17 cellular contexts compared by ENCODE assay signal in genomic region chr16:27722266-27722636, GRCh38.
DNase-seq lines count a peak whose midpoint lies in the region; ATAC-seq, FAIRE-seq and TF ChIP-seq lines count a peak whose summit lies in the region.
"Had no signal": no experiment of that assay in that cellular context is flagged by ENCODE, and none has a peak within 500 bp of the region (broad histone marks: within the 10 kb centered on the region; RNA-seq: fewer than 3 reads in every experiment).

No MANE protein-coding gene starts in this region.

- H3K27ac Mint-ChIP-seq in T-helper 17 cell (peak overlapping the region; percentile 51), neural progenitor cell (peak overlapping the region; percentile 15), glutamatergic neuron (ENCODE audit: unreplicated experiment) (no peak overlapping the region)
- H3K27ac Mint-ChIP-seq in effector memory CD8-positive, alpha-beta T cell = peak overlapping the region; percentile 79 to 86

- H3K9me3 ChIP-seq in BLaER1 treated with 17β-estradiol and CSF1 and Interleukin-3, amounts not matched to agents 10 nM and 100 nM (replicated peaks in 1 of 11) = peaks cover 0 to 9% (median 0%) of the 10 kb centered on the region in 11 experiments; a peak in 2 of 22 replicates
- no peaks in the 10 kb centered on the region for H3K9me3 ChIP-seq in T-helper 17 cell (ENCODE audit: control insufficient read depth, low read length, poor library complexity, severe bottlenecking)
- H3K9me3 ChIP-seq in neural progenitor cell (ENCODE audit: low read depth) = no peaks in the 10 kb centered on the region
- H3K9me3 ChIP-seq: Caco-2 had no signal

- peaks cover 18 to 82% (median 76%) of the 10 kb centered on the region in 10 experiments for H3K4me1 ChIP-seq in BLaER1 treated with 17β-estradiol and CSF1 and Interleukin-3, amounts not matched to agents 10 nM and 100 nM
- H3K4me1 ChIP-seq in neural progenitor cell = peaks cover 33% of the 10 kb centered on the region
- H3K4me1 ChIP-seq: Caco-2 had no signal

- H3K4me3 ChIP-seq in BLaER1 treated with 17β-estradiol and CSF1 and Interleukin-3, amounts not matched to agents 10 nM and 100 nM = no peak overlapping the region
- H3K4me3 ChIP-seq in neural progenitor cell = no peak overlapping the region
- H3K4me3 ChIP-seq: lung had no signal

- no peaks in the 10 kb centered on the region for H3K9me3 Mint-ChIP-seq in effector memory CD8-positive, alpha-beta T cell
- H3K9me3 Mint-ChIP-seq in neural progenitor cell = no peaks in the 10 kb centered on the region
- peaks cover 16% of the 10 kb centered on the region for H3K9me3 Mint-ChIP-seq in glutamatergic neuron (ENCODE audit: unreplicated experiment)

- DNase-seq in T-helper 17 cell (no peak), neural progenitor cell (ENCODE audit: low spot score) (no peak), glutamatergic neuron (no peak), HTR-8/SVneo (ENCODE audit: insufficient read length, low spot score) (no peak), NCI-H187 (lab: John Stamatoyannopoulos, UW) (no peak)
- DNase-seq in effector memory CD8-positive, alpha-beta T cell = no peak
- DNase-seq: activated CD4-positive, CD25-positive, alpha-beta regulatory T cell treated with anti-CD3 and anti-CD28 coated beads, Interleukin-2, amount 50 U/mL, for 72 hours; activated effector memory CD4-positive, alpha-beta T cell treated with Interleukin-2 at 50 U/mL for 16 hours; Caco-2; NCI-H510A; stimulated activated CD4-positive, alpha-beta T cell treated with anti-CD3 and anti-CD28 coated beads, Interleukin-15, amount 100 ng/mL, for 24 hours; stimulated activated naive CD4-positive, alpha-beta T cell treated with Interleukin-2 at 50 U/mL for 16 hours had no signal

- FAIRE-seq in HTR-8/SVneo (lab: Jason Lieb, UNC) = no peak
- FAIRE-seq: frontal cortex, urothelium cell line had no signal

- peak overlapping the region in 7 of 11 experiments; percentile 0 to 66 (median 26); a peak in 8 of 22 replicates for H3K9ac ChIP-seq in BLaER1 treated with 17β-estradiol and CSF1 and Interleukin-3, amounts not matched to agents 10 nM and 100 nM
- H3K9ac ChIP-seq in neural progenitor cell = no peak overlapping the region

- H3K27me3 ChIP-seq in BLaER1 treated with 17β-estradiol and CSF1 and Interleukin-3, amounts not matched to agents 10 nM and 100 nM = no peaks in the 10 kb centered on the region
- H3K27me3 ChIP-seq in neural progenitor cell = no peaks in the 10 kb centered on the region

- H3K36me3 ChIP-seq in BLaER1 treated with 17β-estradiol and CSF1 and Interleukin-3, amounts not matched to agents 10 nM and 100 nM = peaks cover 0 to 55% (median 14%) of the 10 kb centered on the region in 11 experiments; a peak in 13 of 22 replicates
- H3K36me3 ChIP-seq in neural progenitor cell = no peaks in the 10 kb centered on the region

- no peak for ATAC-seq in T-helper 17 cell
- no peak for ATAC-seq in effector memory CD8-positive, alpha-beta T cell (replicated peaks)
- no peak for ATAC-seq in GM21825 (IDR thresholded peaks at IDR 0.05; ENCODE audit: unreplicated experiment)

- H3K36me3 Mint-ChIP-seq in T-helper 17 cell (ENCODE audit: low read depth) (peaks cover 19% of the 10 kb centered on the region), neural progenitor cell (peaks cover 27% of the 10 kb centered on the region), glutamatergic neuron (ENCODE audit: unreplicated experiment) (peaks cover 5% of the 10 kb centered on the region)
- peaks cover 15% of the 10 kb centered on the region for H3K36me3 Mint-ChIP-seq in effector memory CD8-positive, alpha-beta T cell (ENCODE audit: insufficient read depth)

- H3K79me2 ChIP-seq in neural progenitor cell (ENCODE audit: low read depth) = no peaks in the 10 kb centered on the region

- no peak overlapping the region for H3K4me3 Mint-ChIP-seq in T-helper 17 cell
- peak overlapping the region; percentile 1 to 19 for H3K4me3 Mint-ChIP-seq in effector memory CD8-positive, alpha-beta T cell
- no peak overlapping the region for H3K4me3 Mint-ChIP-seq in neural progenitor cell
- H3K4me3 Mint-ChIP-seq in glutamatergic neuron (ENCODE audit: unreplicated experiment) = no peak overlapping the region

- peak overlapping the region in 10 of 11 experiments; percentile 17 to 84 (median 74); a peak in 19 of 22 replicates for H3K4me2 ChIP-seq in BLaER1 treated with 17β-estradiol and CSF1 and Interleukin-3, amounts not matched to agents 10 nM and 100 nM
- H3K4me2 ChIP-seq in neural progenitor cell = no peak overlapping the region

- H3K27me3 Mint-ChIP-seq in T-helper 17 cell (no peaks in the 10 kb centered on the region), neural progenitor cell (ENCODE audit: insufficient read depth, low read depth) (peaks cover 11% of the 10 kb centered on the region), glutamatergic neuron (ENCODE audit: unreplicated experiment) (peaks cover 21% of the 10 kb centered on the region)
- H3K27me3 Mint-ChIP-seq in effector memory CD8-positive, alpha-beta T cell = no peaks in the 10 kb centered on the region

- peaks cover 33% of the 10 kb centered on the region for H3F3A ChIP-seq in neural progenitor cell (ENCODE audit: low read depth)

- no peak for TF ChIP-seq CTCF in neural progenitor cell (IDR thresholded peaks at IDR 0.05)
- no peak for TF ChIP-seq CTCF in glutamatergic neuron (IDR thresholded peaks at IDR 0.05; ENCODE audit: partially characterized antibody, unreplicated experiment)

- no peaks in the 10 kb centered on the region for H4K20me1 ChIP-seq in BLaER1 treated with 17β-estradiol and CSF1 and Interleukin-3, amounts not matched to agents 10 nM and 100 nM
- H4K20me1 ChIP-seq in neural progenitor cell (ENCODE audit: low read depth) = peaks cover 27% of the 10 kb centered on the region

- H3K4me1 Mint-ChIP-seq in T-helper 17 cell (peaks cover 6% of the 10 kb centered on the region), neural progenitor cell (peaks cover 70% of the 10 kb centered on the region), glutamatergic neuron (ENCODE audit: low read depth, unreplicated experiment) (peaks cover 41% of the 10 kb centered on the region)
- peaks cover 7 to 18% of the 10 kb centered on the region in 2 donors for H3K4me1 Mint-ChIP-seq in effector memory CD8-positive, alpha-beta T cell (ENCODE audit: low read depth in 2 of 2)

- peak overlapping the region in 9 of 11 experiments; percentile 22 to 84 (median 64); a peak in 17 of 22 replicates for H3K27ac ChIP-seq in BLaER1 treated with 17β-estradiol and CSF1 and Interleukin-3, amounts not matched to agents 10 nM and 100 nM
- no peak overlapping the region for H3K27ac ChIP-seq in neural progenitor cell

- H2AFZ ChIP-seq in neural progenitor cell (replicated peaks) = no peak overlapping the region

Comparison
In these comparisons a context has a peak if more than half of its experiments do, and no peak if none do; other contexts are left out.
1. H3K4me3 Mint-ChIP-seq: peak in effector memory CD8-positive, alpha-beta T cell (2 of 2); none in T-helper 17 cell (single experiment), neural progenitor cell (single experiment) and glutamatergic neuron (single experiment).